ENCODE assay signal across 30 cellular contexts in genomic region chr2:138866797-138867196, GRCh38.
DNase-seq lines count a peak whose midpoint lies in the region; TF ChIP-seq lines count a peak whose summit lies in the region.
"Had no signal": no experiment of that assay in that cellular context is flagged by ENCODE, and none has a peak within 500 bp of the region (broad histone marks: within the 10 kb centered on the region; RNA-seq: fewer than 3 reads in every experiment).

No MANE protein-coding gene starts in this region.

- H2BK5ac ChIP-seq in mesenchymal stem cell (ENCODE audit: low read depth, low read length, poor library complexity, severe bottlenecking), result no peak overlapping the region

- no peak for TF ChIP-seq CTCF in neural cell (IDR thresholded peaks at IDR 0.05; ENCODE audit: poor library complexity, severe bottlenecking)

- H3K27ac ChIP-seq in mesenchymal stem cell (ENCODE audit: low read length, poor library complexity, severe bottlenecking), result no peak overlapping the region
- no peak overlapping the region for H3K27ac ChIP-seq in neural cell (ENCODE audit: low read length)
- H3K27ac ChIP-seq: 22Rv1; A549; BLaER1; BLaER1 treated with 17β-estradiol and CSF1 and Interleukin-3, amounts not matched to agents 10 nM and 100 nM; C4-2B had no signal

- no peak for TF ChIP-seq RAD21 in neural cell (conservative IDR thresholded peaks at IDR 0.05)

- peak; percentile 11 for DNase-seq in DMS 273 (lab: John Stamatoyannopoulos, UW; ENCODE audit: unreplicated experiment)
- DNase-seq in DMS 273 treated with DMSO at 0.1 percent for 48 hours (lab: John Stamatoyannopoulos, UW), result no peak
- no peak for DNase-seq in mesenchymal stem cell
- no peak for DNase-seq in AG08395 (ENCODE audit: low spot score)
- no peak for DNase-seq in HPDE6-E6E7 (ENCODE audit: extremely low spot score)
- DNase-seq: 8988T; ACHN; AML-193; BE2C; C1 segment of cervical spinal cord; Caco-2; Calu3; CD4-positive, alpha-beta memory T cell; CD4-positive, alpha-beta T cell; CD4-positive, CD25-positive, alpha-beta regulatory T cell; CD8-positive, alpha-beta memory T cell; CD8-positive, alpha-beta T cell; COR-L47; DMS153; DMS53; DMS79; DMS79 treated with DMSO at 0.1 percent for 48 hours; DND-41; EL had no signal

- no peak overlapping the region for H3K4ac ChIP-seq in mesenchymal stem cell (ENCODE audit: low read depth in 1 of 2, low read length in 2 of 2)

- no peaks in the 10 kb centered on the region for H3F3A ChIP-seq in neural cell (ENCODE audit: insufficient read depth, low read length, poor library complexity, severe bottlenecking)

- H3K9me3 ChIP-seq in mesenchymal stem cell (ENCODE audit: control insufficient read depth, low read length) (no peaks in the 10 kb centered on the region), neural cell (ENCODE audit: low read length) (no peaks in the 10 kb centered on the region)
- H3K9me3 ChIP-seq: A549; BE2C; BLaER1; BLaER1 treated with 17β-estradiol and CSF1 and Interleukin-3, amounts not matched to agents 10 nM and 100 nM; Caco-2 had no signal

- H3K18ac ChIP-seq in mesenchymal stem cell (ENCODE audit: low read depth in 1 of 2, low read length in 2 of 2), result no peak overlapping the region

- H2AK5ac ChIP-seq in mesenchymal stem cell (ENCODE audit: low read length, severe bottlenecking), result no peak overlapping the region

- H4K20me1 ChIP-seq in neural cell (ENCODE audit: insufficient read depth), result no peaks in the 10 kb centered on the region
- H4K20me1 ChIP-seq: BLaER1; BLaER1 treated with 17β-estradiol and CSF1 and Interleukin-3, amounts not matched to agents 10 nM and 100 nM had no signal

- no peak overlapping the region for H2BK12ac ChIP-seq in mesenchymal stem cell (ENCODE audit: low read length in 2 of 2)

- H2BK15ac ChIP-seq in mesenchymal stem cell (ENCODE audit: low read depth, poor library complexity, severe bottlenecking), result no peak overlapping the region

- peak overlapping the region; percentile 25 for H4K91ac ChIP-seq in mesenchymal stem cell (ENCODE audit: low read length)

- H3K9ac ChIP-seq in mesenchymal stem cell (ENCODE audit: low read length) (no peak overlapping the region), neural cell (ENCODE audit: low read length) (no peak overlapping the region)
- H3K9ac ChIP-seq: BLaER1; BLaER1 treated with 17β-estradiol and CSF1 and Interleukin-3, amounts not matched to agents 10 nM and 100 nM had no signal

- no peak overlapping the region for H3K4me2 ChIP-seq in mesenchymal stem cell (ENCODE audit: low read length, poor library complexity, severe bottlenecking)
- no peak overlapping the region for H3K4me2 ChIP-seq in neural cell (ENCODE audit: low read length)
- H3K4me2 ChIP-seq: A549; BLaER1; BLaER1 treated with 17β-estradiol and CSF1 and Interleukin-3, amounts not matched to agents 10 nM and 100 nM had no signal

- H2AFZ ChIP-seq in mesenchymal stem cell (ENCODE audit: low read depth, low read length) (no peak overlapping the region), neural cell (ENCODE audit: low read depth, low read length) (no peak overlapping the region)

- H3K27me3 ChIP-seq in mesenchymal stem cell (ENCODE audit: control insufficient read depth in 1 of 2, insufficient read depth in 1 of 2, low read length in 2 of 2) (no peaks in the 10 kb centered on the region), neural cell (ENCODE audit: insufficient read depth, low read depth, low read length) (no peaks in the 10 kb centered on the region)
- H3K27me3 ChIP-seq: BE2C; BLaER1; BLaER1 treated with 17β-estradiol and CSF1 and Interleukin-3, amounts not matched to agents 10 nM and 100 nM had no signal

- no peak overlapping the region for H2BK120ac ChIP-seq in mesenchymal stem cell (ENCODE audit: low read depth, low read length)

- no peak overlapping the region for H3K4me3 ChIP-seq in mesenchymal stem cell (ENCODE audit: insufficient read depth in 1 of 2, low read depth in 1 of 2, low read length in 2 of 2)
- H3K4me3 ChIP-seq in neural cell (ENCODE audit: low read length), result no peak overlapping the region
- H3K4me3 ChIP-seq: A549; BLaER1; BLaER1 treated with 17β-estradiol and CSF1 and Interleukin-3, amounts not matched to agents 10 nM and 100 nM had no signal

- peak overlapping the region; percentile 7 for H4K8ac ChIP-seq in mesenchymal stem cell (ENCODE audit: low read length)

- H3K36me3 ChIP-seq in mesenchymal stem cell (ENCODE audit: control insufficient read depth in 1 of 2, insufficient read depth in 2 of 2, low read depth in 1 of 2, low read length in 2 of 2) (no peaks in the 10 kb centered on the region), neural cell (ENCODE audit: insufficient read depth, low read length) (no peaks in the 10 kb centered on the region)
- H3K36me3 ChIP-seq: BE2C; BLaER1; BLaER1 treated with 17β-estradiol and CSF1 and Interleukin-3, amounts not matched to agents 10 nM and 100 nM had no signal

- peak; percentile 92 for TF ChIP-seq EP300 in neural cell (conservative IDR thresholded peaks at IDR 0.05; ENCODE audit: poor library complexity, severe bottlenecking)

- H3K9me2 ChIP-seq in neural cell (ENCODE audit: insufficient read depth, low read length), result no peaks in the 10 kb centered on the region

- no peaks in the 10 kb centered on the region for H3K79me2 ChIP-seq in neural cell (replicated peaks; ENCODE audit: insufficient read depth, low read length)

- H3K4me1 ChIP-seq in mesenchymal stem cell (ENCODE audit: control insufficient read depth, insufficient read depth, low read depth, low read length), result no peaks in the 10 kb centered on the region
- H3K4me1 ChIP-seq: A549; BE2C; BLaER1; BLaER1 treated with 17β-estradiol and CSF1 and Interleukin-3, amounts not matched to agents 10 nM and 100 nM; Caco-2 had no signal

- no peak overlapping the region for H3K23ac ChIP-seq in mesenchymal stem cell (ENCODE audit: low read length in 2 of 2)

- H3K79me1 ChIP-seq in mesenchymal stem cell (replicated peaks; ENCODE audit: low read length, poor library complexity, severe bottlenecking), result no peaks in the 10 kb centered on the region

- H3K14ac ChIP-seq in mesenchymal stem cell (ENCODE audit: low read length in 2 of 2), result no peak overlapping the region

TF ChIP-seq in neural cell, 6 proteins besides CTCF, POLR2A, EP300 and RAD21:
- TF ChIP-seq SMC3 (conservative IDR thresholded peaks at IDR 0.05; ENCODE audit: poor library complexity), result no peak
- TF ChIP-seq POLR2AphosphoS5 (IDR thresholded peaks at IDR 0.05), result peak; percentile 84
